In the genomic region with DNA sequence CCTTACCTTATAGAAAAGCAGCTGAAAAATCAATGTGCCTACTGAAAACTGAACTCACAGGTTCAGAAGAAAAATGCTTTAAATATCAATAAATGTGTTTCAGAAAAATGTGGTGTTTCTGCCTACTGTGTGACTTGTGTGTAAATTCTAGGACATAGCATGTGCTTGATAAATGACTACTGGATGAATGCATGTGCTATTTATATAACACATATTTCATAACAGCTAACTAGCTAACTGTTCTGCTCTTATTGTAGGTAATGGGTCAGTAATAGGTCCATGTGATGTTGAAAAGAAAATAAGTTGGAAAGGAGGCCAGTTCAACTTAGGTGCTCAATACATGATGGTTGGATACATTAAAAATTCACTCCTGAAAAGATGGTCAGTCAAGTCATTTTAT, we compare ENCODE assay signal across 29 cellular contexts.
"Had no signal": no experiment of that assay in that cellular context is flagged by ENCODE, and none has a peak within 500 bp of the region (broad histone marks: within the 10 kb centered on the region; RNA-seq: fewer than 3 reads in every experiment).

No MANE protein-coding gene starts in this region.

- H3K27ac ChIP-seq: colonic mucosa, coronary artery, dorsolateral prefrontal cortex, epithelial cell of prostate, esophagus muscularis mucosa, esophagus squamous epithelium, foreskin keratinocyte, gastrocnemius medialis, gastroesophageal sphincter, heart left ventricle, heart right ventricle had no signal

- H3K27ac Mint-ChIP-seq: dendritic cell treated with granulocyte-macrophage colony-stimulating factor and Interleukin-4, amounts not matched to agents 40 ng/mL and 50 ng/mL, for 4 days; effector memory CD8-positive, alpha-beta T cell; endodermal cell had no signal

- H3K4me1 ChIP-seq: colonic mucosa, esophagus squamous epithelium, foreskin keratinocyte, gastrocnemius medialis, gastroesophageal sphincter, heart left ventricle, heart right ventricle had no signal

- H3K9me3 ChIP-seq: colonic mucosa, esophagus muscularis mucosa, esophagus squamous epithelium, gastrocnemius medialis, gastroesophageal sphincter, heart left ventricle, heart right ventricle had no signal

- H3K27me3 ChIP-seq: colonic mucosa, dorsolateral prefrontal cortex, esophagus muscularis mucosa, esophagus squamous epithelium, foreskin keratinocyte, gastrocnemius medialis, gastroesophageal sphincter, heart left ventricle, heart right ventricle had no signal

- H3K4me3 Mint-ChIP-seq: dendritic cell treated with granulocyte-macrophage colony-stimulating factor and Interleukin-4, amounts not matched to agents 40 ng/mL and 50 ng/mL, for 4 days; effector memory CD8-positive, alpha-beta T cell; endodermal cell had no signal

- H3K27me3 Mint-ChIP-seq: dendritic cell treated with granulocyte-macrophage colony-stimulating factor and Interleukin-4, amounts not matched to agents 40 ng/mL and 50 ng/mL, for 4 days; effector memory CD8-positive, alpha-beta T cell had no signal

- ATAC-seq: effector memory CD8-positive, alpha-beta T cell; esophagus mucosa; foreskin keratinocyte; gastrocnemius medialis; gastroesophageal sphincter had no signal

- DNase-seq: colonic mucosa; cortex of kidney; dermis blood vessel endothelial cell; dorsolateral prefrontal cortex; effector CD4-positive, alpha-beta T cell; effector CD8-positive, alpha-beta T cell; effector memory CD4-positive, alpha-beta T cell; effector memory CD8-positive, alpha-beta T cell; endodermal cell; erythroblast; esophagus squamous epithelium; foreskin fibroblast; foreskin keratinocyte; foreskin melanocyte; gastrocnemius medialis; glutamatergic neuron; head of caudate nucleus; heart left ventricle; heart right ventricle had no signal

- FAIRE-seq: colon, endometrium, endothelial cell of umbilical vein, frontal cortex had no signal

- H3K4me3 ChIP-seq: colonic mucosa, coronary artery, dorsolateral prefrontal cortex, esophagus muscularis mucosa, esophagus squamous epithelium, gastrocnemius medialis, gastroesophageal sphincter, heart left ventricle, heart right ventricle had no signal

- H3K36me3 ChIP-seq: colonic mucosa, esophagus muscularis mucosa, esophagus squamous epithelium, gastrocnemius medialis, gastroesophageal sphincter, heart left ventricle, heart right ventricle had no signal
